In the genomic region with DNA sequence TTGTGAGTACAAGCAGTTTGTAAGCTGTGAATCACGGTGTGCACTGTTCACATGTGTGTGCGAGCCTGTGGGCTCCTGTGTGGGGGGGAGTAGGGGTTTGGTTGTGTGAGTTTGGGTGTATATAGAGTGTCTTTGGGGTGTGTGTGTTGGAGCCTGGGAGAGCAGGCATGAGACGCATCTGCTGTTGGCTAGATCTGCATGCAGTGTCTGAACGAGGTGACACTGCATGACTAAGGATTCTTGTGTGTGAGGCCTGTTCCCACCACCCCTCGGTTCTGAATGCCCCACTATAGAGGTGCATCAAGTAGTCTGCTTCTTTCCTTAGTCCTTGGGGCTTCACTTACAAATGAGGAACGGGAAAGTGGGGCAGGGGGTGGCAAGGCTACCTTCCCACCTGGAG, we compare ENCODE assay signal across 20 cellular contexts.
"Had no signal": no experiment of that assay in that cellular context is flagged by ENCODE, and none has a peak within 500 bp of the region (broad histone marks: within the 10 kb centered on the region; RNA-seq: fewer than 3 reads in every experiment).

No MANE protein-coding gene starts in this region.

- DNase-seq: activated B cell treated with CpG ODN at 0.5 μM for 24 hours; activated CD4-positive, alpha-beta T cell treated with anti-CD3 and anti-CD28 coated beads for 48 hours; activated CD8-positive, alpha-beta T cell treated with anti-CD3 and anti-CD28 coated beads for 36 hours; activated effector memory CD4-positive, alpha-beta T cell treated with Interleukin-2 at 50 U/mL for 16 hours; activated T-cell treated with anti-CD3 and anti-CD28 coated beads, Interleukin-2, amount 50 U/mL, for 48 hours; effector memory CD4-positive, alpha-beta T cell; esophagus squamous epithelium; immature natural killer cell; left ventricle myocardium superior; naive thymus-derived CD8-positive, alpha-beta T cell; stimulated activated CD4-positive, alpha-beta T cell treated with anti-CD3 and anti-CD28 coated beads, Interleukin-12 subunit alpha, Interleukin-12 subunit beta, amount 100 ng/mL, for 4 hours; stimulated activated CD4-positive, alpha-beta T cell treated with anti-CD3 and anti-CD28 coated beads, Interleukin-1b, Interleukin-23, amount 100 ng/mL, for 48 hours; stimulated activated CD8-positive, alpha-beta memory T cell treated with anti-CD3 and anti-CD28 coated beads, Interleukin-4, amount 100 ng/mL, for 48 hours; stimulated activated naive CD4-positive, alpha-beta T cell; T-helper 17 cell had no signal

- H3K4me3 Mint-ChIP-seq: activated B cell treated with CpG ODN at 0.5 μM for 24 hours; activated CD8-positive, alpha-beta T cell treated with anti-CD3 and anti-CD28 coated beads for 36 hours; activated naive CD4-positive, alpha-beta T cell treated with anti-CD3 and anti-CD28 coated beads, Interleukin-2, amount 50 U/mL, for 24 hours; dendritic cell treated with granulocyte-macrophage colony-stimulating factor and Interleukin-4, amounts not matched to agents 40 ng/mL and 50 ng/mL, for 4 days; immature natural killer cell; naive thymus-derived CD8-positive, alpha-beta T cell; T-helper 17 cell had no signal

- H3K27ac Mint-ChIP-seq: activated B cell treated with CpG ODN at 0.5 μM for 24 hours; activated CD8-positive, alpha-beta T cell treated with anti-CD3 and anti-CD28 coated beads for 36 hours; activated naive CD4-positive, alpha-beta T cell treated with anti-CD3 and anti-CD28 coated beads, Interleukin-2, amount 50 U/mL, for 24 hours; dendritic cell treated with granulocyte-macrophage colony-stimulating factor and Interleukin-4, amounts not matched to agents 40 ng/mL and 50 ng/mL, for 4 days; progenitor cell of endocrine pancreas; T-helper 17 cell had no signal

- H3K9me3 Mint-ChIP-seq: activated B cell treated with CpG ODN at 0.5 μM for 24 hours; activated CD8-positive, alpha-beta T cell treated with anti-CD3 and anti-CD28 coated beads for 36 hours; activated naive CD4-positive, alpha-beta T cell treated with anti-CD3 and anti-CD28 coated beads, Interleukin-2, amount 50 U/mL, for 24 hours; dendritic cell treated with granulocyte-macrophage colony-stimulating factor and Interleukin-4, amounts not matched to agents 40 ng/mL and 50 ng/mL, for 4 days; immature natural killer cell had no signal

- H3K4me1 Mint-ChIP-seq: activated B cell treated with CpG ODN at 0.5 μM for 24 hours; activated naive CD4-positive, alpha-beta T cell treated with anti-CD3 and anti-CD28 coated beads, Interleukin-2, amount 50 U/mL, for 24 hours; immature natural killer cell had no signal

- H3K36me3 Mint-ChIP-seq: activated naive CD4-positive, alpha-beta T cell treated with anti-CD3 and anti-CD28 coated beads, Interleukin-2, amount 50 U/mL, for 24 hours; immature natural killer cell; naive thymus-derived CD8-positive, alpha-beta T cell had no signal

- H3K9me3 ChIP-seq: ascending aorta, breast epithelium, esophagus squamous epithelium had no signal

- H3K36me3 ChIP-seq: ascending aorta, breast epithelium, esophagus squamous epithelium had no signal

- H3K27ac ChIP-seq: ascending aorta, breast epithelium, esophagus squamous epithelium had no signal

- H3K27me3 Mint-ChIP-seq: activated CD8-positive, alpha-beta T cell treated with anti-CD3 and anti-CD28 coated beads for 36 hours; activated naive CD4-positive, alpha-beta T cell treated with anti-CD3 and anti-CD28 coated beads, Interleukin-2, amount 50 U/mL, for 24 hours; T-helper 17 cell had no signal

- H3K27me3 ChIP-seq: ascending aorta, breast epithelium, esophagus squamous epithelium had no signal

- H3K4me1 ChIP-seq: ascending aorta, breast epithelium had no signal

- ATAC-seq: activated CD8-positive, alpha-beta T cell treated with anti-CD3 and anti-CD28 coated beads for 36 hours; left ventricle myocardium superior; naive thymus-derived CD8-positive, alpha-beta T cell; T-helper 17 cell had no signal

- H3K4me3 ChIP-seq: ascending aorta, breast epithelium, esophagus squamous epithelium had no signal
